ENCODE assay signal across 22 cellular contexts in the genomic region with DNA sequence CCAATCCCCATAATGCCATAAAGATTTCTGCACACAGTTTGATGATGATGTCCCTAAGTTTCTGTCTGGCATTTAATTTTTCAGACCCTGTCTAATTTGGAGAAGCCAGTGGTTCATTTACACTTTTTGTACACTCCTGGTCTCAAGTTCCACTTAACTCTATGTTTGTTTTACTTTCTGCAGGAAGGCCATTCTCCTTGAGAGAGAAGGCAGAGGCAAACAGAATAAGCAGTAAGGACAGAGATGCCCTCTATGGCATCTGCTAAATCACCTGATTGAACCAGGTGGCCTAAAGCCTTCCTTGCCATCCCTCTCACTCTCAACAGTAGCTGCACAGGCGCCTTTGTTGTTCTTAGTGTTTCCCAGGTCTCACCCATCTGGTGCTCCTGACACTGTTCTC.
DNase-seq lines count a peak whose midpoint lies in the region; ATAC-seq and TF ChIP-seq lines count a peak whose summit lies in the region.
"Had no signal": no experiment of that assay in that cellular context is flagged by ENCODE, and none has a peak within 500 bp of the region (broad histone marks: within the 10 kb centered on the region; RNA-seq: fewer than 3 reads in every experiment).

No MANE protein-coding gene starts in this region.

- no peaks in the 10 kb centered on the region for H3K36me3 Mint-ChIP-seq in Calu3 (ENCODE audit: insufficient read depth, unreplicated experiment)
- H3K36me3 Mint-ChIP-seq: activated CD8-positive, alpha-beta memory T cell treated with anti-CD3 and anti-CD28 coated beads, Interleukin-2, amount 10 ng/mL, durations not matched to agents 7 days and 5 days; activated naive CD4-positive, alpha-beta T cell treated with anti-CD3 and anti-CD28 coated beads, Interleukin-2, amount 10 ng/mL, durations not matched to agents 7 days and 5 days; naive thymus-derived CD8-positive, alpha-beta T cell had no signal

- CTCF ChIA-PET in Calu3 (lab: Charles Lee), result no interaction called here

- no peak overlapping the region for H3K4me3 Mint-ChIP-seq in Calu3 (ENCODE audit: low read depth, unreplicated experiment)
- H3K4me3 Mint-ChIP-seq: activated B cell treated with CpG ODN at 0.5 μM for 24 hours; activated CD8-positive, alpha-beta memory T cell treated with anti-CD3 and anti-CD28 coated beads, Interleukin-2, amount 10 ng/mL, durations not matched to agents 7 days and 5 days; activated naive CD4-positive, alpha-beta T cell treated with anti-CD3 and anti-CD28 coated beads, Interleukin-2, amount 10 ng/mL, durations not matched to agents 7 days and 5 days; naive thymus-derived CD8-positive, alpha-beta T cell had no signal

- H3K27me3 Mint-ChIP-seq in Calu3 (ENCODE audit: unreplicated experiment), result no peaks in the 10 kb centered on the region
- H3K27me3 Mint-ChIP-seq: activated B cell treated with CpG ODN at 0.5 μM for 24 hours; activated CD8-positive, alpha-beta memory T cell treated with anti-CD3 and anti-CD28 coated beads, Interleukin-2, amount 10 ng/mL, durations not matched to agents 7 days and 5 days; activated naive CD4-positive, alpha-beta T cell treated with anti-CD3 and anti-CD28 coated beads, Interleukin-2, amount 10 ng/mL, durations not matched to agents 7 days and 5 days; naive thymus-derived CD8-positive, alpha-beta T cell had no signal

- ATAC-seq in left lung (peak; percentile 75), GM21381 (IDR thresholded peaks at IDR 0.05; ENCODE audit: unreplicated experiment) (no peak)
- ATAC-seq: activated CD8-positive, alpha-beta memory T cell treated with anti-CD3 and anti-CD28 coated beads, Interleukin-2, amount 10 ng/mL, durations not matched to agents 7 days and 5 days; HCT116; K562; naive thymus-derived CD8-positive, alpha-beta T cell had no signal

- BruUV-seq in Calu3 (replicated peaks; lab: Mats Ljungman, UMichigan), result no TSS peak

- H3K27ac ChIP-seq in left lung, result no peak overlapping the region
- H3K27ac ChIP-seq: BLaER1, brain microvascular endothelial cell, lower lobe of right lung, tibial artery had no signal

- H3K4me1 ChIP-seq in left lung, result peaks cover 0 to 14% of the 10 kb centered on the region in 2 donors
- H3K4me1 ChIP-seq: tibial artery had no signal

- DNase-seq in Calu3, result no peak
- DNase-seq in DMS53 treated with DMSO at 0.1 percent for 48 hours (lab: John Stamatoyannopoulos, UW; ENCODE audit: unreplicated experiment), result peak; percentile 75
- DNase-seq in NCI-H82 treated with DMSO at 0.1 percent for 48 hours (lab: John Stamatoyannopoulos, UW; ENCODE audit: unreplicated experiment), result peak; percentile 11
- no peak for DNase-seq in left lung
- DNase-seq in DMS79 (lab: John Stamatoyannopoulos, UW), result no peak
- DNase-seq in AML-193 (lab: John Stamatoyannopoulos, UW), result no peak
- DNase-seq: activated B cell treated with CpG ODN at 0.5 μM for 24 hours; activated CD8-positive, alpha-beta memory T cell treated with anti-CD3 and anti-CD28 coated beads, Interleukin-2, amount 10 ng/mL, durations not matched to agents 7 days and 5 days; activated naive CD4-positive, alpha-beta T cell treated with anti-CD3 and anti-CD28 coated beads, Interleukin-2, amount 10 ng/mL, durations not matched to agents 7 days and 5 days; brain microvascular endothelial cell; lower lobe of right lung; naive thymus-derived CD8-positive, alpha-beta T cell; NCI-H1092; NCI-H1930; NCI-H526; stimulated activated CD4-positive, alpha-beta T cell treated with anti-CD3 and anti-CD28 coated beads, Interleukin-4, amount 100 ng/mL, for 24 hours; tibial artery had no signal

- no peaks in the 10 kb centered on the region for H3K27me3 ChIP-seq in left lung
- H3K27me3 ChIP-seq: adrenal gland, BLaER1, brain microvascular endothelial cell, tibial artery had no signal

- intact Hi-C loops in Calu3 (cut with micrococcal nuclease; ENCODE audit: unreplicated experiment) (no loop called here), left lung (cut with DNase I) (no loop called here)

- H3K4me1 Mint-ChIP-seq in Calu3 (ENCODE audit: low read depth, unreplicated experiment), result peaks cover 8% of the 10 kb centered on the region
- H3K4me1 Mint-ChIP-seq: activated B cell treated with CpG ODN at 0.5 μM for 24 hours; activated CD8-positive, alpha-beta memory T cell treated with anti-CD3 and anti-CD28 coated beads, Interleukin-2, amount 10 ng/mL, durations not matched to agents 7 days and 5 days; activated naive CD4-positive, alpha-beta T cell treated with anti-CD3 and anti-CD28 coated beads, Interleukin-2, amount 10 ng/mL, durations not matched to agents 7 days and 5 days; naive thymus-derived CD8-positive, alpha-beta T cell had no signal

- TF ChIP-seq CTCF in Calu3 (IDR thresholded peaks at IDR 0.05; ENCODE audit: unreplicated experiment) (no peak), left lung (IDR thresholded peaks at IDR 0.05) (no peak)

- H3K27ac Mint-ChIP-seq in Calu3 (ENCODE audit: unreplicated experiment), result peak overlapping the region; percentile 52
- H3K27ac Mint-ChIP-seq: activated B cell treated with CpG ODN at 0.5 μM for 24 hours; activated CD8-positive, alpha-beta memory T cell treated with anti-CD3 and anti-CD28 coated beads, Interleukin-2, amount 10 ng/mL, durations not matched to agents 7 days and 5 days; activated naive CD4-positive, alpha-beta T cell treated with anti-CD3 and anti-CD28 coated beads, Interleukin-2, amount 10 ng/mL, durations not matched to agents 7 days and 5 days had no signal

- H3K4me3 ChIP-seq in left lung, result no peak overlapping the region
- H3K4me3 ChIP-seq: adrenal gland, BLaER1, K562, lower lobe of right lung, tibial artery had no signal

- no peaks in the 10 kb centered on the region for H3K36me3 ChIP-seq in left lung
- H3K36me3 ChIP-seq: adrenal gland, BLaER1, brain microvascular endothelial cell, lower lobe of right lung, tibial artery had no signal

- no peaks in the 10 kb centered on the region for H3K9me3 Mint-ChIP-seq in Calu3 (ENCODE audit: low read depth, unreplicated experiment)
- H3K9me3 Mint-ChIP-seq: activated B cell treated with CpG ODN at 0.5 μM for 24 hours; activated naive CD4-positive, alpha-beta T cell treated with anti-CD3 and anti-CD28 coated beads, Interleukin-2, amount 10 ng/mL, durations not matched to agents 7 days and 5 days; naive thymus-derived CD8-positive, alpha-beta T cell had no signal

- H3K9me3 ChIP-seq in left lung, result no peaks in the 10 kb centered on the region
- H3K9me3 ChIP-seq: adrenal gland, BLaER1, lower lobe of right lung, tibial artery had no signal

Comparison
In these comparisons a context has a peak if more than half of its experiments do, and no peak if none do; other contexts are left out.
1. DNase-seq: peak in DMS53 treated with DMSO at 0.1 percent for 48 hours (single experiment) and NCI-H82 treated with DMSO at 0.1 percent for 48 hours (single experiment); none in Calu3 (single experiment), left lung (0 of 2), DMS79 (single experiment) and AML-193 (0 of 2).